ENCODE assay signal across 21 cellular contexts in genomic region chr12:18183141-18183540, GRCh38.
"Had no signal": no experiment of that assay in that cellular context is flagged by ENCODE, and none has a peak within 500 bp of the region (broad histone marks: within the 10 kb centered on the region; RNA-seq: fewer than 3 reads in every experiment).

No MANE protein-coding gene starts in this region.

- ATAC-seq: effector memory CD8-positive, alpha-beta T cell; esophagus mucosa; gastrocnemius medialis; heart right ventricle; left cardiac atrium; left lung; left ventricle myocardium superior; lower lobe of right lung; mucosa of descending colon had no signal

- H3K4me1 ChIP-seq: colonic mucosa, esophagus squamous epithelium, gastrocnemius medialis, heart right ventricle, left lung, lower lobe of right lung had no signal

- DNase-seq: colonic mucosa; cortex of kidney; effector CD8-positive, alpha-beta T cell; effector memory CD8-positive, alpha-beta T cell; endodermal cell; erythroblast; esophagus squamous epithelium; foreskin fibroblast; foreskin melanocyte; gastrocnemius medialis; glutamatergic neuron; heart right ventricle; hippocampal formation; left cardiac atrium; left lung; left ventricle myocardium superior; lower lobe of right lung; mesenchymal stem cell; mucosa of descending colon had no signal

- H3K9me3 ChIP-seq: colonic mucosa, esophagus squamous epithelium, gastrocnemius medialis, heart right ventricle, left lung, lower lobe of right lung, mucosa of descending colon had no signal

- H3K27ac ChIP-seq: colonic mucosa, epithelial cell of prostate, esophagus squamous epithelium, gastrocnemius medialis, heart right ventricle, left lung, lower lobe of right lung had no signal

- H3K4me3 ChIP-seq: colonic mucosa, esophagus squamous epithelium, gastrocnemius medialis, heart right ventricle, left lung, lower lobe of right lung, mucosa of descending colon had no signal

- H3K27me3 ChIP-seq: colonic mucosa, esophagus squamous epithelium, gastrocnemius medialis, heart right ventricle, left lung had no signal

- H3K36me3 ChIP-seq: colonic mucosa, esophagus squamous epithelium, gastrocnemius medialis, heart right ventricle, left lung, lower lobe of right lung had no signal
